8 cellular contexts compared by ENCODE assay signal in genomic region chr9:85610074-85610855, GRCh38.
DNase-seq lines count a peak whose midpoint lies in the region; ATAC-seq and TF ChIP-seq lines count a peak whose summit lies in the region.

No MANE protein-coding gene starts in this region.

- H3K9me3 ChIP-seq in NT2/D1 (ENCODE audit: insufficient read depth, low read length) (no peaks in the 10 kb centered on the region), ascending aorta (no peaks in the 10 kb centered on the region), right atrium auricular region (no peaks in the 10 kb centered on the region)

- no peaks in the 10 kb centered on the region for H3K27me3 ChIP-seq in NT2/D1 (ENCODE audit: insufficient read depth, insufficient read length)
- H3K27me3 ChIP-seq in ascending aorta, result no peaks in the 10 kb centered on the region
- H3K27me3 ChIP-seq in right atrium auricular region, result no peaks in the 10 kb centered on the region

- no peak overlapping the region for H3K9ac ChIP-seq in NT2/D1 (ENCODE audit: insufficient read length, low read depth)

- TF ChIP-seq CTCF in ascending aorta (IDR thresholded peaks at IDR 0.05) (peak; percentile 63 to 83 (median 76)), right atrium auricular region (IDR thresholded peaks at IDR 0.05) (peak; percentile 73 to 88), retinal pigment epithelial cell (conservative IDR thresholded peaks at IDR 0.05; ENCODE audit: low read depth, low read length) (peak; percentile 84)

- peak; percentile 93 for ATAC-seq in GM21515 (IDR thresholded peaks at IDR 0.05; ENCODE audit: unreplicated experiment)

- intact Hi-C loops in ascending aorta (cut with DNase I), result loop anchor here (1.0 to 2.0 kb wide), 2 partner anchors 102 to 1213 kb away; no protein-coding TSS in a partner anchor

- H3K4me3 ChIP-seq in NT2/D1 (ENCODE audit: insufficient read length, low read depth), result no peak overlapping the region
- H3K4me3 ChIP-seq in ascending aorta, result peak overlapping the region in 1 of 2 donors; percentile 34
- H3K4me3 ChIP-seq in right atrium auricular region, result no peak overlapping the region
- no peak overlapping the region for H3K4me3 ChIP-seq in retinal pigment epithelial cell (ENCODE audit: low read length)

- peaks cover 3% of the 10 kb centered on the region for H3K36me3 ChIP-seq in NT2/D1 (ENCODE audit: insufficient read depth, insufficient read length, low read length)
- H3K36me3 ChIP-seq in ascending aorta, result no peaks in the 10 kb centered on the region
- H3K36me3 ChIP-seq in right atrium auricular region, result no peaks in the 10 kb centered on the region

- H3K27ac ChIP-seq in ascending aorta (no peak overlapping the region), right atrium auricular region (no peak overlapping the region)

- H3K4me1 ChIP-seq in NT2/D1 (ENCODE audit: insufficient read depth, insufficient read length), result no peaks in the 10 kb centered on the region
- no peaks in the 10 kb centered on the region for H3K4me1 ChIP-seq in ascending aorta
- no peaks in the 10 kb centered on the region for H3K4me1 ChIP-seq in right atrium auricular region

- DNase-seq in SIG-M5 treated with dmso at 0.1 percent for 504 hours (lab: John Stamatoyannopoulos, UW; ENCODE audit: unreplicated experiment), result peak; percentile 72
- DNase-seq in SIG-M5 (lab: John Stamatoyannopoulos, UW), result no peak
- DNase-seq in HS-5 (ENCODE audit: low read depth), result peak; percentile 60
- DNase-seq in NT2/D1 (ENCODE audit: low read depth, low spot score), result peak; percentile 54
- no peak for DNase-seq in ascending aorta (ENCODE audit: low spot score in 2 of 2)
- DNase-seq in right atrium auricular region (ENCODE audit: low spot score), result no peak
- DNase-seq in retinal pigment epithelial cell (ENCODE audit: low read depth), result peak; percentile 23

Comparison
In these comparisons a context has a peak if more than half of its experiments do, and no peak if none do; other contexts are left out.
1. DNase-seq: peak in SIG-M5 treated with dmso at 0.1 percent for 504 hours (single experiment), HS-5 (single experiment), NT2/D1 (single experiment) and retinal pigment epithelial cell (single experiment); none in SIG-M5 (single experiment), ascending aorta (0 of 2) and right atrium auricular region (single experiment).
2. Peak in every context shown above with its lines, with median percentiles within 50 percentile points of each other: CTCF ChIP-seq.